Comparison of ENCODE assay signal across 12 cellular contexts in the genomic region with DNA sequence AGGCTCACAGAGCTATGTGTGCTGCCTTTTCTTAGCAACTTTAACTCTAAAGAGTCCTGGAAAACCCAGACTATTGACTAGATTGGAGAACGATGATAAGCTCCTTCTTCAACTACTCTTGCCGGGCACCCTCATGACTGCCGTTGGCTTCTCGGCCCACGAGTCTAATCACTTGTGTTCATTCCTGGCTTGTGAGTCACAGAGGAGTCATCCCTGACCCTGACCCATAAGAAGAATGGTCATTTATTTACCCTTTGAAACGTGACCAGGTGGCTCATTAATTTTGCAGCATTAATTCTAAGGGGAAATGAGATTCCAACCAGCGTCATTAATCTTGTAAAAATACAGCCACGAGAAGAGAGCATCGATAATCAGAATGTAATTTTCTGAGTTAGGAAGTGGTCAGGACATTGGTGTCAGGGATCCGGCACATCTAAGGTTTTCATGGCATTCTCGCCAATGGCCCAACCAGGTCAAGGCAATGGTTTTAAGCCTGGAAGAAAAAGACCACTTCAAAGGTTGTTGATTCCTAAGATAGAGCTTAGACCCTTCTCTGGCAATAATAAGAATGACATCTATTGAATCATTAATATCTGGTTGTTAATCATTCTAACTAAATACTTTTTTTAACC.
A peak's percentile ranks its signal among the peaks of the same experiment; 100 is the strongest.
DNase-seq lines count a peak whose midpoint lies in the region; FAIRE-seq and TF ChIP-seq lines count a peak whose summit lies in the region.
"Had no signal": no experiment of that assay in that cellular context is flagged by ENCODE, and none has a peak within 500 bp of the region (broad histone marks: within the 10 kb centered on the region; RNA-seq: fewer than 3 reads in every experiment).

No MANE protein-coding gene starts in this region.

- intact Hi-C loops in prostate gland (cut with DNase I): no loop called here
- intact Hi-C loops in kidney (cut with DNase I): no loop called here

- 74% methylated on average over 11 of the region's 11 CpGs for WGBS in prostate gland

- no peak for FAIRE-seq in kidney (lab: Jason Lieb, UNC)

- H3K4me1 ChIP-seq in BLaER1 (peaks cover 97% of the 10 kb centered on the region), prostate gland (replicated peaks) (no peaks in the 10 kb centered on the region), kidney (ENCODE audit: control insufficient read depth in 1 of 2, insufficient read depth in 1 of 2, low read depth in 1 of 2, low read length in 2 of 2) (no peaks in the 10 kb centered on the region)

- no peak for TF ChIP-seq POLR2A in prostate gland (IDR thresholded peaks at IDR 0.05)

- H3K36me3 ChIP-seq in BLaER1 (peaks cover 7% of the 10 kb centered on the region; the same call in 1 of the 2 replicates), prostate gland (no peaks in the 10 kb centered on the region), kidney (ENCODE audit: control insufficient read depth in 1 of 2, insufficient read depth in 2 of 2, low read length in 2 of 2) (no peaks in the 10 kb centered on the region)
- H3K36me3 ChIP-seq: heart right ventricle had no signal

- no peak for TF ChIP-seq CTCF in prostate gland (IDR thresholded peaks at IDR 0.05)
- TF ChIP-seq CTCF in kidney (IDR thresholded peaks at IDR 0.05; ENCODE audit: borderline replicate concordance, extremely low read depth, insufficient read depth): no peak

- peak; percentile 99 for DNase-seq in M059J (ENCODE audit: low read depth)
- DNase-seq in astrocyte of the hippocampus (ENCODE audit: low read depth, low spot score): peak; percentile 86
- peak; percentile 92 for DNase-seq in kidney tubule cell (ENCODE audit: low spot score)
- DNase-seq in prostate gland (ENCODE audit: low spot score): no peak
- DNase-seq in Ammon's horn (ENCODE audit: low spot score): no peak
- no peak for DNase-seq in kidney
- no peak for DNase-seq in stimulated activated naive CD4-positive, alpha-beta T cell treated with Interleukin-2 at 50 U/mL for 16 hours (lab: John Stamatoyannopoulos, UW)
- DNase-seq: activated T-cell treated with anti-CD3 and anti-CD28 coated beads, Interleukin-2, amount 50 U/mL, for 1 hour; heart right ventricle; Kasumi-1; naive thymus-derived CD8-positive, alpha-beta T cell had no signal

- H3K4me3 ChIP-seq in BLaER1 (no peak overlapping the region), prostate gland (no peak overlapping the region), kidney (ENCODE audit: low read length in 2 of 2) (no peak overlapping the region)
- H3K4me3 ChIP-seq: heart right ventricle had no signal

- H3K9me3 ChIP-seq in BLaER1 (peaks cover 20% of the 10 kb centered on the region), prostate gland (no peaks in the 10 kb centered on the region), kidney (ENCODE audit: control insufficient read depth in 1 of 2, low read length in 2 of 2) (no peaks in the 10 kb centered on the region)

- H4K20me1 ChIP-seq in BLaER1: no peaks in the 10 kb centered on the region

- H3K9ac ChIP-seq in BLaER1 (no peak overlapping the region), kidney (ENCODE audit: low read length in 2 of 2) (no peak overlapping the region)

- peak overlapping the region; percentile 77 for H3K27ac ChIP-seq in BLaER1
- H3K27ac ChIP-seq in prostate gland: no peak overlapping the region
- no peak overlapping the region for H3K27ac ChIP-seq in kidney (ENCODE audit: low read depth in 2 of 2, low read length in 2 of 2)
- H3K27ac ChIP-seq: heart right ventricle had no signal

- H3K4me2 ChIP-seq in BLaER1: peak overlapping the region; percentile 92

- H3K27me3 ChIP-seq in BLaER1 (no peaks in the 10 kb centered on the region), prostate gland (replicated peaks; ENCODE audit: insufficient read depth) (no peaks in the 10 kb centered on the region)
- H3K27me3 ChIP-seq: heart right ventricle had no signal

Comparison
In these comparisons a context has a peak if more than half of its experiments do, and no peak if none do; other contexts are left out.
1. DNase-seq: peak in M059J (single experiment), astrocyte of the hippocampus (single experiment) and kidney tubule cell (single experiment); none in prostate gland (single experiment), Ammon's horn (single experiment), kidney (single experiment) and stimulated activated naive CD4-positive, alpha-beta T cell treated with Interleukin-2 at 50 U/mL for 16 hours (single experiment).